In the genomic region with DNA sequence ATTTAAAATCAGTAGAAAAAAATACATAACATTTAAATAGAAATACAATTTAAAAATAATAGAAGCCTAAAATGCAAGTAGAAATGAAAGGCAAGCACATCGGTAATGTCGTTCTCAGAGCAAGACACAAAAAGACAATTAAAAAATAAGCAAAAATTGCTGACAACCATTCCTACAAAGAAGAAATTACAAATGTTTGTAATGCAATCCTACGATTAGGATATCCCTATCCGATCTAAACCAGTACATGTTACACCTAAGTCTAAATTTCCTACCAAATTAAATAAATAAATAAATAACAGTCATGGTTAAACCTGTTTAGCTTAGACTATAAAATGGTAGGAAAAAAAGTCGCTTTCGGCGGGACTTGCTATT, we compare ENCODE assay signal across 8 cellular contexts.
DNase-seq lines count a peak whose midpoint lies in the region; ATAC-seq and TF ChIP-seq lines count a peak whose summit lies in the region.

No MANE protein-coding gene starts in this region.

- H3K36me3 ChIP-seq in left ventricle myocardium inferior (no peaks in the 10 kb centered on the region), lung (ENCODE audit: control insufficient read depth in 2 of 2, insufficient read depth in 2 of 2, low read length in 2 of 2) (no peaks in the 10 kb centered on the region), uterus (no peaks in the 10 kb centered on the region)

- H3K4me3 ChIP-seq in left ventricle myocardium inferior (peak overlapping the region; percentile 71), lung (no peak overlapping the region), uterus (peak overlapping the region in 1 of 2 donors; percentile 49)

- ATAC-seq in left ventricle myocardium superior (no peak), lung (ENCODE audit: insufficient read depth, low FRiP score) (no peak)

- H3K27ac ChIP-seq in left ventricle myocardium inferior (replicated peaks): peak overlapping the region; percentile 94
- H3K27ac ChIP-seq in lung (ENCODE audit: low read depth in 1 of 2, low read length in 1 of 2): peak overlapping the region; percentile 58 to 99
- peak overlapping the region; percentile 74 to 81 for H3K27ac ChIP-seq in uterus

- H3K27ac Mint-ChIP-seq in activated naive CD8-positive, alpha-beta T cell: peak overlapping the region; percentile 92

- H3K9me3 Mint-ChIP-seq in activated naive CD8-positive, alpha-beta T cell (ENCODE audit: low read depth): no peaks in the 10 kb centered on the region

- H3K4me1 Mint-ChIP-seq in activated naive CD8-positive, alpha-beta T cell (ENCODE audit: low read depth): peaks cover 23% of the 10 kb centered on the region

- TF ChIP-seq CTCF in left ventricle myocardium inferior (IDR thresholded peaks at IDR 0.05; ENCODE audit: borderline replicate concordance) (no peak), lung (IDR thresholded peaks at IDR 0.05; ENCODE audit: control extremely low read depth, extremely low read depth) (no peak), uterus (IDR thresholded peaks at IDR 0.05) (no peak)

- H3K9me3 ChIP-seq in left ventricle myocardium inferior (replicated peaks) (peaks cover 24% of the 10 kb centered on the region), lung (ENCODE audit: control insufficient read depth in 2 of 2, insufficient read depth in 1 of 2, low read length in 1 of 2) (peaks cover 0 to 21% of the 10 kb centered on the region in 2 donors), uterus (no peaks in the 10 kb centered on the region)

- H3K4me1 ChIP-seq in left ventricle myocardium inferior (peaks cover 36% of the 10 kb centered on the region), lung (ENCODE audit: control insufficient read depth in 2 of 2, insufficient read depth in 2 of 2, low read length in 2 of 2) (peaks cover 0 to 13% of the 10 kb centered on the region in 2 donors), uterus (no peaks in the 10 kb centered on the region)

- DNase-seq in left ventricle myocardium inferior: no peak
- no peak for DNase-seq in left ventricle myocardium superior
- no peak for DNase-seq in lung (ENCODE audit: low spot score)
- no peak for DNase-seq in uterus
- DNase-seq in G401 (ENCODE audit: low spot score): no peak
- no peak for DNase-seq in NCI-H146 treated with DMSO at 0.1 percent for 48 hours (lab: John Stamatoyannopoulos, UW; ENCODE audit: unreplicated experiment)
- DNase-seq in SKM-1 treated with dmso at 0.1 percent for 144 hours (lab: John Stamatoyannopoulos, UW; ENCODE audit: unreplicated experiment): no peak

- no peaks in the 10 kb centered on the region for H3K27me3 Mint-ChIP-seq in activated naive CD8-positive, alpha-beta T cell

- peak overlapping the region; percentile 89 for H3K4me3 Mint-ChIP-seq in activated naive CD8-positive, alpha-beta T cell

- WGBS in lung, 2 donors: 24 to 27% methylated on average over 7 of the region's 7 CpGs

- H3K27me3 ChIP-seq in left ventricle myocardium inferior (ENCODE audit: low read depth) (peaks cover 100% of the 10 kb centered on the region), lung (ENCODE audit: control insufficient read depth, insufficient read depth) (no peaks in the 10 kb centered on the region), uterus (peaks cover 13 to 34% of the 10 kb centered on the region in 2 donors)

- TF ChIP-seq POLR2A in uterus (IDR thresholded peaks at IDR 0.05): no peak

- in situ Hi-C loops in G401 (cut with HindIII; ENCODE audit: low sequenced_read_pairs): no loop called here

- H3K36me3 Mint-ChIP-seq in activated naive CD8-positive, alpha-beta T cell: no peaks in the 10 kb centered on the region

- intact Hi-C loops in left ventricle myocardium inferior (cut with micrococcal nuclease): no loop called here
- intact Hi-C loops in left ventricle myocardium superior (cut with micrococcal nuclease): no loop called here
- intact Hi-C loops in uterus (cut with DNase I; ENCODE audit: low total_unique reads): no loop called here
